9 cellular contexts compared by ENCODE assay signal in the genomic region with DNA sequence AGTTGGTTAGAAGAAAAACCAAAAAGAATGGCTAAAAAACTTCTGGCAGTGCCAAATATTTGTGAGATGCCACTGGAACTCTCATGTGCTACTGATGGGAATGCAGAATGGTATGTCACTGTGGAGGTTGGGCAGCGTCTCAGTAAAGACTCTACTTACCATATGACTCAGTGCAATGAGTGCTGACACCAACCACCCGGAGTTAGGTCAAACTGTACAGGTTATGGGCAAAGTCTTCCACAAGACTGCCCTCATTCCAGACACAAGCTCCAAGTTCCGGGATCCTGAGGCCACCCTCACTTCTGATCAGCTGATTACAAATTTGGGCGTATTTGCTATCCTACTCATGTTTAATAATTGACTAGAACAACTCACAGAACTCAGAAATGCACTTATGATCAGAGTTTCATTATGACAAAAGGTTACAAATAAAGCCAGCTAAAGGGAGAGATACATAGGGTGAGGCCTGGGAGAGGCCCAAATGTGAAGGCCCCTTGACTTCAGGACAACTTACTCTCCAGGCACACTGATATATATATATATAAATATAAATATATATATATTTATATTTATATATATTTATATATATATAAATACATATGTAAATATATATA.
DNase-seq lines count a peak whose midpoint lies in the region; ATAC-seq and TF ChIP-seq lines count a peak whose summit lies in the region.
"Had no signal": no experiment of that assay in that cellular context is flagged by ENCODE, and none has a peak within 500 bp of the region (broad histone marks: within the 10 kb centered on the region; RNA-seq: fewer than 3 reads in every experiment).

No MANE protein-coding gene starts in this region.

- intact Hi-C loops in esophagus squamous epithelium (cut with DNase I) = no loop called here

- H3K4me3 ChIP-seq in OCI-LY3 (ENCODE audit: low read length) (peak overlapping the region; percentile 51), esophagus squamous epithelium (no peak overlapping the region)

- no peaks in the 10 kb centered on the region for H4K20me1 ChIP-seq in OCI-LY3 (ENCODE audit: insufficient read depth, low read length)

- H3K9ac ChIP-seq in OCI-LY3 (ENCODE audit: low read length) = peak overlapping the region; percentile 32; the same call in 1 of the 2 replicates

- no peaks in the 10 kb centered on the region for H3K9me3 ChIP-seq in OCI-LY3 (ENCODE audit: insufficient read depth, low read length)
- no peaks in the 10 kb centered on the region for H3K9me3 ChIP-seq in esophagus squamous epithelium

- H3K27me3 ChIP-seq in OCI-LY3 (ENCODE audit: low read depth, low read length) (no peaks in the 10 kb centered on the region), esophagus squamous epithelium (no peaks in the 10 kb centered on the region)

- peak; percentile 78 for ATAC-seq in GM21529 (IDR thresholded peaks at IDR 0.05; ENCODE audit: unreplicated experiment)
- ATAC-seq in GM19328 (IDR thresholded peaks at IDR 0.05; ENCODE audit: unreplicated experiment) = no peak

- TF ChIP-seq CTCF in OCI-LY3 (IDR thresholded peaks at IDR 0.05; ENCODE audit: low read depth, low read length) (no peak), esophagus squamous epithelium (IDR thresholded peaks at IDR 0.05) (no peak)

- peak overlapping the region; percentile 68 for H3K4me2 ChIP-seq in OCI-LY3 (ENCODE audit: low read length)

- 0 out of 2 replicates have a peak overlapping the region, but pooled peaks have one; percentile 17 for H2AFZ ChIP-seq in OCI-LY3 (ENCODE audit: low read depth, low read length)

- H3K4me1 ChIP-seq in OCI-LY3 (ENCODE audit: low read length) (peaks cover 27% of the 10 kb centered on the region), esophagus squamous epithelium (no peaks in the 10 kb centered on the region)

- H3K79me2 ChIP-seq in OCI-LY3 (ENCODE audit: low read length) = 0 out of 2 replicates have a peak, but pooled peaks cover 5% of the 10 kb centered on the region

- no peak for TF ChIP-seq POLR2A in esophagus squamous epithelium (IDR thresholded peaks at IDR 0.05)

- H3K27ac ChIP-seq in OCI-LY3 (ENCODE audit: low read length) (peak overlapping the region; percentile 77), esophagus squamous epithelium (no peak overlapping the region)

- peaks cover 15% of the 10 kb centered on the region for H3K36me3 ChIP-seq in OCI-LY3 (replicated peaks; ENCODE audit: low read depth, low read length)
- H3K36me3 ChIP-seq in esophagus squamous epithelium = peaks cover 0 to 13% (median 0%) of the 10 kb centered on the region in 3 donors

- WGBS in esophagus squamous epithelium, 2 donors = 70 to 79% methylated on average over 4 of the region's 4 CpGs

- in situ Hi-C loops in Caki2 (cut with HindIII; ENCODE audit: low pct_unique_long_range_greater_than_20kb, low sequenced_read_pairs) = no loop called here

- peak; percentile 95 for DNase-seq in Caki2 (ENCODE audit: low read depth)
- DNase-seq in kidney tubule cell (ENCODE audit: low spot score) = peak; percentile 99
- no peak for DNase-seq in foreskin melanocyte
- no peak for DNase-seq in SW480 (ENCODE audit: low spot score)
- no peak for DNase-seq in esophagus squamous epithelium (lab: John Stamatoyannopoulos, UW)
- DNase-seq: naive B cell had no signal

Comparison
In these comparisons a context has a peak if more than half of its experiments do, and no peak if none do; other contexts are left out.
1. DNase-seq: peak in Caki2 (single experiment) and kidney tubule cell (single experiment); none in foreskin melanocyte (single experiment), SW480 (single experiment) and esophagus squamous epithelium (single experiment).